18 cellular contexts compared by ENCODE assay signal in genomic region chr6:3571206-3571815, GRCh38.
DNase-seq lines count a peak whose midpoint lies in the region; ATAC-seq and TF ChIP-seq lines count a peak whose summit lies in the region.
"Had no signal": no experiment of that assay in that cellular context is flagged by ENCODE, and none has a peak within 500 bp of the region (broad histone marks: within the 10 kb centered on the region; RNA-seq: fewer than 3 reads in every experiment).

No MANE protein-coding gene starts in this region.

- H3K4me1 ChIP-seq in ascending aorta (peaks cover 12 to 30% of the 10 kb centered on the region in 2 donors), tibial artery (peaks cover 0 to 46% (median 26%) of the 10 kb centered on the region in 4 donors)

- no peaks in the 10 kb centered on the region for H3K9me3 ChIP-seq in ascending aorta
- no peaks in the 10 kb centered on the region for H3K9me3 ChIP-seq in tibial artery

- DNase-seq in G401 (ENCODE audit: low spot score) (peak; percentile 50), ascending aorta (ENCODE audit: low spot score in 2 of 2) (peak; percentile 28 to 82), fibroblast of pulmonary artery (ENCODE audit: low read depth) (peak; percentile 5), tibial artery (peak; percentile 54 to 89), left colon (no peak)
- DNase-seq: ACHN; AML-193; CD4-positive, alpha-beta T cell; DMS79; HCEC 1CT; KBM-7; MV-4-11; NCI-H1417 treated with DMSO at 0.1 percent for 48 hours; NCI-H2029; NCI-H510A had no signal

- H3K27me3 ChIP-seq in ascending aorta = no peaks in the 10 kb centered on the region
- H3K27me3 ChIP-seq in tibial artery = no peaks in the 10 kb centered on the region

- TF ChIP-seq CTCF in ascending aorta (IDR thresholded peaks at IDR 0.05) = no peak
- no peak for TF ChIP-seq CTCF in fibroblast of pulmonary artery (IDR thresholded peaks at IDR 0.05; ENCODE audit: low read length, missing control alignments)
- no peak for TF ChIP-seq CTCF in tibial artery (IDR thresholded peaks at IDR 0.05)

- H3K27ac ChIP-seq in ascending aorta = peak overlapping the region; percentile 68 to 73
- H3K27ac ChIP-seq in tibial artery = peak overlapping the region; percentile 72 to 73
- H3K27ac ChIP-seq: HL-60 had no signal

- no peak for ATAC-seq in GM21360 (IDR thresholded peaks at IDR 0.05; ENCODE audit: unreplicated experiment)
- no peak for ATAC-seq in left colon
- ATAC-seq in HG02759 (IDR thresholded peaks at IDR 0.05; ENCODE audit: unreplicated experiment) = no peak

- H3K36me3 ChIP-seq in ascending aorta (no peaks in the 10 kb centered on the region), tibial artery (no peaks in the 10 kb centered on the region)

- intact Hi-C loops in ascending aorta (cut with DNase I) (no loop called here), tibial artery (cut with DNase I; ENCODE audit: low total_unique reads) (no loop called here), left colon (cut with DNase I, micrococcal nuclease) (no loop called here)

- in situ Hi-C loops in G401 (cut with HindIII; ENCODE audit: low sequenced_read_pairs) = no loop called here

- H3K4me3 ChIP-seq in ascending aorta (no peak overlapping the region), fibroblast of pulmonary artery (replicated peaks; ENCODE audit: low read depth, low read length) (no peak overlapping the region), tibial artery (no peak overlapping the region)

Comparison
In these comparisons a context has a peak if more than half of its experiments do, and no peak if none do; other contexts are left out.
1. DNase-seq: peak in G401 (single experiment), ascending aorta (2 of 2), fibroblast of pulmonary artery (single experiment) and tibial artery (2 of 2); none in left colon (0 of 2).